11 cellular contexts compared by ENCODE assay signal in genomic region chr11:57214494-57214893, GRCh38. TPM values are rescaled to one million over a fixed set of nuclear protein-coding genes. Genes with fewer than 3 reads are reported as not detected.
A peak's percentile ranks its signal among the peaks of the same experiment; 100 is the strongest.
DNase-seq lines count a peak whose midpoint lies in the region; TF ChIP-seq lines count a peak whose summit lies in the region.
"Had no signal": no experiment of that assay in that cellular context is flagged by ENCODE, and none has a peak within 500 bp of the region (broad histone marks: within the 10 kb centered on the region; RNA-seq: fewer than 3 reads in every experiment).

No MANE protein-coding gene starts in this region.

- H3K36me3 ChIP-seq in left ventricle myocardium inferior (no peaks in the 10 kb centered on the region), skeletal muscle satellite cell (ENCODE audit: insufficient read depth, low read length) (no peaks in the 10 kb centered on the region)
- no peaks in the 10 kb centered on the region for H3K36me3 ChIP-seq in CD8-positive, alpha-beta memory T cell (ENCODE audit: insufficient read depth, low read length)
- H3K36me3 ChIP-seq: gastroesophageal sphincter had no signal

- in situ Hi-C loops in astrocyte of the cerebellum (cut with HindIII; ENCODE audit: low sequenced_read_pairs): loop anchor here (5.0 kb wide), 1 partner anchor 73 kb away; no protein-coding TSS in a partner anchor

- H3K27me3 ChIP-seq in left ventricle myocardium inferior (ENCODE audit: low read depth) (peaks cover 3% of the 10 kb centered on the region), skeletal muscle satellite cell (ENCODE audit: control insufficient read depth, insufficient read depth, low read length) (no peaks in the 10 kb centered on the region)
- no peaks in the 10 kb centered on the region for H3K27me3 ChIP-seq in CD8-positive, alpha-beta memory T cell (ENCODE audit: insufficient read depth, low read length, poor library complexity, severe bottlenecking)

- peak overlapping the region; percentile 26; the same call in 1 of the 2 replicates for H3K4me3 Mint-ChIP-seq in HFFc6
- no peak overlapping the region for H3K4me3 Mint-ChIP-seq in CD8-positive, alpha-beta memory T cell

- POLR2A ChIA-PET in CD8-positive, alpha-beta memory T cell (lab: Charles Lee): no interaction called here

- DNase-seq in HFFc6 (peak; percentile 73), astrocyte of the cerebellum (ENCODE audit: low read depth) (peak; percentile 41), left ventricle myocardium inferior (no peak), NOMO-1 treated with DMSO at 0.1 percent for 48 hours (lab: John Stamatoyannopoulos, UW; ENCODE audit: unreplicated experiment) (no peak), SKM-1 (lab: John Stamatoyannopoulos, UW; ENCODE audit: unreplicated experiment) (no peak), NAMALWA (ENCODE audit: low spot score) (no peak)
- DNase-seq in CD8-positive, alpha-beta memory T cell: no peak
- DNase-seq: anterior cingulate cortex had no signal

- peak overlapping the region; percentile 20 for H3K9ac ChIP-seq in skeletal muscle satellite cell (ENCODE audit: low read depth, low read length)

- H3K9me3 ChIP-seq in left ventricle myocardium inferior (replicated peaks) (no peaks in the 10 kb centered on the region), skeletal muscle satellite cell (replicated peaks; ENCODE audit: low read length) (no peaks in the 10 kb centered on the region)
- no peaks in the 10 kb centered on the region for H3K9me3 ChIP-seq in CD8-positive, alpha-beta memory T cell (ENCODE audit: low read length)
- H3K9me3 ChIP-seq: gastroesophageal sphincter had no signal

- no peaks in the 10 kb centered on the region for H3K9me3 Mint-ChIP-seq in HFFc6
- H3K9me3 Mint-ChIP-seq in CD8-positive, alpha-beta memory T cell: no peaks in the 10 kb centered on the region

- peak overlapping the region; percentile 67 for H3K4me2 ChIP-seq in skeletal muscle satellite cell (ENCODE audit: low read length)

- intact Hi-C loops in left ventricle myocardium inferior (cut with micrococcal nuclease): no loop called here

- no peaks in the 10 kb centered on the region for H3K36me3 Mint-ChIP-seq in HFFc6 (ENCODE audit: low read depth)
- no peaks in the 10 kb centered on the region for H3K36me3 Mint-ChIP-seq in CD8-positive, alpha-beta memory T cell

- H3K4me1 Mint-ChIP-seq in HFFc6 (ENCODE audit: low read depth): peaks cover 34% of the 10 kb centered on the region
- H3K4me1 Mint-ChIP-seq in CD8-positive, alpha-beta memory T cell: no peaks in the 10 kb centered on the region

- CTCF ChIA-PET in CD8-positive, alpha-beta memory T cell (lab: Charles Lee): no interaction called here

- H3K27ac ChIP-seq in left ventricle myocardium inferior (replicated peaks): peak overlapping the region; percentile 77
- H3K27ac ChIP-seq in CD8-positive, alpha-beta memory T cell (ENCODE audit: low read depth, low read length): no peak overlapping the region
- H3K27ac ChIP-seq: gastroesophageal sphincter had no signal

- H3K4me1 ChIP-seq in left ventricle myocardium inferior (peaks cover 78% of the 10 kb centered on the region), skeletal muscle satellite cell (ENCODE audit: control insufficient read depth, insufficient read depth, low read length) (peaks cover 29% of the 10 kb centered on the region)
- H3K4me1 ChIP-seq in CD8-positive, alpha-beta memory T cell (ENCODE audit: insufficient read depth, low read length): no peaks in the 10 kb centered on the region

- peaks cover 4% of the 10 kb centered on the region; the same call in 1 of the 2 replicates for H3K27me3 Mint-ChIP-seq in HFFc6 (ENCODE audit: insufficient read depth)
- H3K27me3 Mint-ChIP-seq in CD8-positive, alpha-beta memory T cell: peaks cover 16 to 26% of the 10 kb centered on the region in 2 donors

- peak overlapping the region; percentile 4; the same call in 1 of the 2 replicates for H3K27ac Mint-ChIP-seq in HFFc6
- H3K27ac Mint-ChIP-seq in CD8-positive, alpha-beta memory T cell: no peak overlapping the region

- TF ChIP-seq CTCF in HFFc6 (IDR thresholded peaks at IDR 0.05): no peak
- no peak for TF ChIP-seq CTCF in astrocyte of the cerebellum (IDR thresholded peaks at IDR 0.05; ENCODE audit: low read depth, low read length, missing control alignments)
- no peak for TF ChIP-seq CTCF in left ventricle myocardium inferior (IDR thresholded peaks at IDR 0.05; ENCODE audit: borderline replicate concordance)

- no peak overlapping the region for H3K4me3 ChIP-seq in astrocyte of the cerebellum (ENCODE audit: low read depth, low read length)
- H3K4me3 ChIP-seq in left ventricle myocardium inferior: no peak overlapping the region
- peak overlapping the region; percentile 36 for H3K4me3 ChIP-seq in skeletal muscle satellite cell (ENCODE audit: low read length)
- H3K4me3 ChIP-seq in CD8-positive, alpha-beta memory T cell (ENCODE audit: low read length): no peak overlapping the region
- H3K4me3 ChIP-seq: gastroesophageal sphincter had no signal

RNA-seq across cellular contexts. Expression of gene APLNR, which starts 22.6 kb away (rescaled TPM):
- total RNA-seq in HFFc6 (2021; fragmentation: NEBNext Ultra II Directional; extraction: Animal tissue kit (Norgen Biotek cat#: 25700)): not detected
- total RNA-seq in left ventricle myocardium inferior: 8.5 TPM
- not detected in 2 replicates for total RNA-seq in skeletal muscle satellite cell (2012; rRNA removed)
- total RNA-seq in CD8-positive, alpha-beta memory T cell: not detected
- polyA plus RNA-seq in CD8-positive, alpha-beta memory T cell: not detected

RNA-seq across cellular contexts. Expression of gene LRRC55, which starts 32.7 kb away (rescaled TPM):
- not detected for total RNA-seq in HFFc6 (2021; fragmentation: NEBNext Ultra II Directional; extraction: Animal tissue kit (Norgen Biotek cat#: 25700))
- 0.16 TPM for total RNA-seq in left ventricle myocardium inferior
- not detected in 2 replicates for total RNA-seq in skeletal muscle satellite cell (2012; rRNA removed)
- total RNA-seq in CD8-positive, alpha-beta memory T cell: not detected
- not detected for polyA plus RNA-seq in CD8-positive, alpha-beta memory T cell
- total RNA-seq: subcutaneous adipose tissue had no signal

Comparison
In these comparisons a context has a peak if more than half of its experiments do, and no peak if none do; other contexts are left out.
1. DNase-seq: peak in HFFc6 (single experiment) and astrocyte of the cerebellum (single experiment); none in left ventricle myocardium inferior (single experiment), CD8-positive, alpha-beta memory T cell (0 of 5), NOMO-1 treated with DMSO at 0.1 percent for 48 hours (single experiment), SKM-1 (single experiment) and NAMALWA (single experiment).